Comparison of ENCODE assay signal across 21 cellular contexts in genomic region chr5:103891151-103891550, GRCh38.
A peak's percentile ranks its signal among the peaks of the same experiment; 100 is the strongest.
DNase-seq lines count a peak whose midpoint lies in the region; ATAC-seq and TF ChIP-seq lines count a peak whose summit lies in the region.
"Had no signal": no experiment of that assay in that cellular context is flagged by ENCODE, and none has a peak within 500 bp of the region (broad histone marks: within the 10 kb centered on the region; RNA-seq: fewer than 3 reads in every experiment).

No MANE protein-coding gene starts in this region.

- H3K9ac ChIP-seq in HCT116 (ENCODE audit: low read length): no peak overlapping the region

- H3K36me3 ChIP-seq in HCT116 (ENCODE audit: control insufficient read depth in 1 of 2, insufficient read depth in 2 of 2, low read length in 2 of 2): no peaks in the 10 kb centered on the region
- H3K36me3 ChIP-seq in body of pancreas (replicated peaks in 1 of 2; ENCODE audit: insufficient read depth in 1 of 2, low read depth in 2 of 2): no peaks in the 10 kb centered on the region
- H3K36me3 ChIP-seq: ovary, sigmoid colon, thyroid gland had no signal

- RAD21 ChIA-PET in HCT116 (lab: Charles Lee; ENCODE audit: low non-redundant PET in 1 of 2, low total read pairs in 2 of 2, uncharacterized antibody in 2 of 2, unreplicated experiment in 2 of 2): no interaction called here

- intact Hi-C loops in HCT116 (cut with micrococcal nuclease): no loop called here
- intact Hi-C loops in body of pancreas (cut with DNase I): no loop called here

- ATAC-seq in HCT116 (no peak), body of pancreas (no peak)
- ATAC-seq: naive thymus-derived CD8-positive, alpha-beta T cell; T-cell had no signal

- TF ChIP-seq CTCF in HCT116 (IDR thresholded peaks at IDR 0.05 in 2 of 3, conservative IDR thresholded peaks at IDR 0.05 in 1 of 3; ENCODE audit: borderline replicate concordance in 1 of 3, insufficient read depth in 1 of 3, low read depth in 2 of 3, low read length in 2 of 3): no peak
- no peak for TF ChIP-seq CTCF in body of pancreas (IDR thresholded peaks at IDR 0.05)

- no peak overlapping the region for H3K4me2 ChIP-seq in HCT116 (ENCODE audit: low read length)

- H3K27ac ChIP-seq in HCT116 (ENCODE audit: low read depth, low read length) (no peak overlapping the region), body of pancreas (no peak overlapping the region)
- H3K27ac ChIP-seq: ovary, sigmoid colon, thyroid gland had no signal

- no peaks in the 10 kb centered on the region for H4K20me1 ChIP-seq in HCT116 (ENCODE audit: insufficient read depth)

- POLR2A ChIA-PET in HCT116 (lab: Charles Lee): no interaction called here

- TF ChIP-seq RAD21 in HCT116 (IDR thresholded peaks at IDR 0.05; ENCODE audit: low read depth): no peak

- H3K4me1 ChIP-seq in HCT116 (ENCODE audit: control insufficient read depth in 1 of 2, insufficient read depth in 2 of 2, low read length in 2 of 2) (no peaks in the 10 kb centered on the region), body of pancreas (no peaks in the 10 kb centered on the region)
- H3K4me1 ChIP-seq: sigmoid colon, thyroid gland had no signal

- BruUV-seq in HCT116 (replicated peaks; lab: Mats Ljungman, UMichigan): no TSS peak

- 35 to 50% methylated on average over 2 of the region's 2 CpGs for WGBS in body of pancreas, 2 donors

- TF ChIP-seq POLR2A in HCT116 (IDR thresholded peaks at IDR 0.05; ENCODE audit: borderline replicate concordance, extremely low read depth, insufficient read depth, insufficient read length) (no peak), body of pancreas (IDR thresholded peaks at IDR 0.05) (no peak)

- H3K9me2 ChIP-seq in HCT116 (ENCODE audit: insufficient read depth): no peaks in the 10 kb centered on the region

- H3K27me3 ChIP-seq in HCT116 (ENCODE audit: insufficient read depth, low read length) (no peaks in the 10 kb centered on the region), body of pancreas (no peaks in the 10 kb centered on the region)
- H3K27me3 ChIP-seq: sigmoid colon, thyroid gland had no signal

- CTCF ChIA-PET in HCT116 (lab: Charles Lee): no interaction called here

- H2AFZ ChIP-seq in HCT116 (ENCODE audit: low read depth, low read length, poor library complexity, severe bottlenecking): peak overlapping the region; percentile 32

- H3K4me3 ChIP-seq in HCT116 (replicated peaks in 1 of 2; ENCODE audit: low read depth in 1 of 2, low read length in 2 of 2) (no peak overlapping the region), body of pancreas (no peak overlapping the region)
- H3K4me3 ChIP-seq: ovary, sigmoid colon, thyroid gland had no signal

- H3K79me2 ChIP-seq in HCT116 (ENCODE audit: insufficient read depth, low read length): no peaks in the 10 kb centered on the region

- DNase-seq in HCT116 (ENCODE audit: low read depth, low spot score): no peak
- DNase-seq in SW480 (ENCODE audit: low spot score): peak; percentile 22
- peak; percentile 93 for DNase-seq in globus pallidus (ENCODE audit: low spot score)
- peak; percentile 8 for DNase-seq in stromal cell of bone marrow (ENCODE audit: low read depth)
- DNase-seq in HCEC 1CT: no peak
- DNase-seq in activated CD4-positive, alpha-beta T cell treated with anti-CD3 and anti-CD28 coated beads, Interleukin-2, amount 50 U/mL, for 4 hours: no peak
- no peak for DNase-seq in body of pancreas
- DNase-seq: activated CD4-positive, alpha-beta T cell treated with anti-CD3 and anti-CD28 coated beads for 4 hours; CD4-positive, alpha-beta memory T cell; DMS53; GOT3; naive thymus-derived CD8-positive, alpha-beta T cell; NCI-H1092 treated with DMSO at 0.1 percent for 48 hours; NCI-H2081 treated with DMSO at 0.1 percent for 48 hours; NCI-H526; OCI-M1; ovary; SHP77; sigmoid colon; T-cell; thyroid gland had no signal

- H3K9me3 ChIP-seq in HCT116 (ENCODE audit: control insufficient read depth in 1 of 2, insufficient read depth in 1 of 2, low read depth in 1 of 2, low read length in 2 of 2) (no peaks in the 10 kb centered on the region), body of pancreas (no peaks in the 10 kb centered on the region)
- H3K9me3 ChIP-seq: ovary, sigmoid colon, thyroid gland had no signal

TF ChIP-seq in HCT116, 20 proteins besides CTCF, POLR2A, EP300 and RAD21:
- no peak for TF ChIP-seq SP1 (IDR thresholded peaks at IDR 0.05; ENCODE audit: low read depth)
- TF ChIP-seq SIN3A (IDR thresholded peaks at IDR 0.05; ENCODE audit: low read depth): no peak
- no peak for TF ChIP-seq MAX (IDR thresholded peaks at IDR 0.05)
- no peak for TF ChIP-seq POLR2AphosphoS5 (IDR thresholded peaks at IDR 0.05; ENCODE audit: low read depth, low read length)
- no peak for TF ChIP-seq YY1 (IDR thresholded peaks at IDR 0.05; ENCODE audit: extremely low read depth, insufficient replicate concordance, low read depth, low read length)
- TF ChIP-seq FOSL1 (IDR thresholded peaks at IDR 0.05; ENCODE audit: low read depth): no peak
- TF ChIP-seq JUND (IDR thresholded peaks at IDR 0.05): no peak
- TF ChIP-seq EGR1 (IDR thresholded peaks at IDR 0.05; ENCODE audit: low read depth): no peak
- TF ChIP-seq ZFX (IDR thresholded peaks at IDR 0.05): no peak
- no peak for TF ChIP-seq CEBPB (IDR thresholded peaks at IDR 0.05; ENCODE audit: low read depth)
- TF ChIP-seq EZH2phosphoT487 (IDR thresholded peaks at IDR 0.05; ENCODE audit: borderline replicate concordance): no peak
- no peak for TF ChIP-seq SRF (IDR thresholded peaks at IDR 0.05; ENCODE audit: low read depth)
- no peak for TF ChIP-seq CBX3 (IDR thresholded peaks at IDR 0.05; ENCODE audit: low read depth)
- TF ChIP-seq REST (IDR thresholded peaks at IDR 0.05; ENCODE audit: low read depth): no peak
- TF ChIP-seq EZH2 (IDR thresholded peaks at IDR 0.05): no peak
- TF ChIP-seq ELF1 (IDR thresholded peaks at IDR 0.05; ENCODE audit: borderline replicate concordance, low read depth): no peak
- no peak for TF ChIP-seq TCF7L2 (IDR thresholded peaks at IDR 0.05; ENCODE audit: borderline replicate concordance, extremely low read depth, insufficient read depth, insufficient read length)

Comparison
In these comparisons a context has a peak if more than half of its experiments do, and no peak if none do; other contexts are left out.
1. DNase-seq: peak in SW480 (single experiment), globus pallidus (single experiment) and stromal cell of bone marrow (single experiment); none in HCT116 (single experiment), HCEC 1CT (single experiment), activated CD4-positive, alpha-beta T cell treated with anti-CD3 and anti-CD28 coated beads, Interleukin-2, amount 50 U/mL, for 4 hours (0 of 2) and body of pancreas (0 of 4).